In the genomic region with DNA sequence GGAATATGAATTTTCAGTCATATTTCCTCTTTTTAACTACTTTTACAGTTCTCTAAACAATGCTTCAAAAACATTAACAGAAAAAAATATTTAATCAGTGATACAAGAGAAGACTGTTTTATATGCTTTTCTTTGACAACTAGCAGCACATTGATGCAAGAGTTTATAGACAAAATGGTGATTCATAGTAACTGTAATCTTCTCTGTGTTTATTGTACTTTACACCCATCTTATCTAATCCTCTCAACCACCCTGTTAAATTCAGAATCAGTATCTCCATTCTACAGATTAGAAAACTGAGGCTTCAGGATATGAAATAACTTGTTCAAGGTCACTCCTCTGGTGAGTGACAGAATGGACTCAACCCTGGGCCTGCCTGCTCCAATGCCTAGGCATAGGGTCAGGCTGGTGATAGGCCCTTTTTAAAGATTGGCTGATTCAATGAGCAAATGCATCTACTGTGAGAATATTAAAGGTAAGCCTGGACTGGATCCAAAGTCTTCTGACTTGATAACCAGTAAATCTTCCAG, we compare ENCODE assay signal across 12 cellular contexts.
"Had no signal": no experiment of that assay in that cellular context is flagged by ENCODE, and none has a peak within 500 bp of the region (broad histone marks: within the 10 kb centered on the region; RNA-seq: fewer than 3 reads in every experiment).

No MANE protein-coding gene starts in this region.

- H3K27me3 Mint-ChIP-seq: activated naive CD8-positive, alpha-beta T cell treated with anti-CD3 and anti-CD28 coated beads for 36 hours; progenitor cell of endocrine pancreas had no signal

- H3K4me3 Mint-ChIP-seq: activated naive CD8-positive, alpha-beta T cell treated with anti-CD3 and anti-CD28 coated beads for 36 hours; nephron progenitor cell had no signal

- H3K4me3 ChIP-seq: cardiac muscle cell, colonic mucosa, right atrium auricular region had no signal

- H3K4me1 ChIP-seq: colonic mucosa, testis had no signal

- H3K27ac Mint-ChIP-seq: activated naive CD8-positive, alpha-beta T cell treated with anti-CD3 and anti-CD28 coated beads for 36 hours; nephron progenitor cell; progenitor cell of endocrine pancreas had no signal

- H3K9me3 ChIP-seq: colonic mucosa, right atrium auricular region, stomach, testis had no signal

- DNase-seq: activated CD4-positive, alpha-beta T cell treated with anti-CD3 and anti-CD28 coated beads, Interleukin-2, amount 50 U/mL, for 1 hour; activated naive CD8-positive, alpha-beta T cell treated with anti-CD3 and anti-CD28 coated beads for 36 hours; foreskin fibroblast; glutamatergic neuron; nephron progenitor cell; stomach; testis had no signal

- H3K36me3 ChIP-seq: cardiac muscle cell, colonic mucosa, right atrium auricular region, stomach had no signal

- H3K27ac ChIP-seq: cardiac muscle cell, colonic mucosa, right atrium auricular region, stomach, testis had no signal

- ATAC-seq: esophagus mucosa had no signal

- H3K27me3 ChIP-seq: cardiac muscle cell, colonic mucosa, right atrium auricular region, stomach, testis had no signal

- H3K36me3 Mint-ChIP-seq: activated naive CD8-positive, alpha-beta T cell treated with anti-CD3 and anti-CD28 coated beads for 36 hours had no signal

- H3K9me3 Mint-ChIP-seq: activated naive CD8-positive, alpha-beta T cell treated with anti-CD3 and anti-CD28 coated beads for 36 hours had no signal
